9 cellular contexts compared by ENCODE assay signal in the genomic region with DNA sequence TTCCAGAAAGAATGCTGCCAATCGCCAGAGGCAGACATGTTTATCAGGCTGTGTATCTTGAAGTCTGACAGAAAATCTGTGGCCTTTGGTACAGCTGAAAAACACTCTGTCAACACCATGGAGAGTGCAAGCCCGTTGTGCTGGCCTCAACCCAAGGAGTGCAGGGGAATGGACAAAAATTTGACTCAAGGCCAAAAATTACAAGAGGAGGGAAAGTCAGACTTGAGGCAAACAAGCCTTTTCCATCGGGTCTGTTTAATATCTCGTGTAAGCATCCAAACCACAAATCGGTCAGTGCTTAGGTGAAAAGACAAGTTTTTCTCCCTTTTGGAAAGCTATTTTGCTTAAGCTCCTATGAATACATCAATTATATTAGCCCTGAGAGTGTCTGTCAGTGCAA.
A peak's percentile ranks its signal among the peaks of the same experiment; 100 is the strongest.
DNase-seq lines count a peak whose midpoint lies in the region; ATAC-seq and TF ChIP-seq lines count a peak whose summit lies in the region.
"Had no signal": no experiment of that assay in that cellular context is flagged by ENCODE, and none has a peak within 500 bp of the region (broad histone marks: within the 10 kb centered on the region; RNA-seq: fewer than 3 reads in every experiment).

No MANE protein-coding gene starts in this region.

- H3K4me3 ChIP-seq in SJSA1 (no peak overlapping the region), prostate gland (no peak overlapping the region), Caco-2 (ENCODE audit: low read depth, low read length) (no peak overlapping the region)

- DNase-seq in Caki2 (ENCODE audit: low read depth): peak; percentile 83
- peak; percentile 82 to 86 for DNase-seq in SJSA1 (ENCODE audit: low read depth in 1 of 2, low spot score in 2 of 2)
- peak; percentile 86 for DNase-seq in fibroblast of the conjunctiva (ENCODE audit: low read depth)
- peak; percentile 58 for DNase-seq in prostate gland (ENCODE audit: low spot score)
- DNase-seq in Caco-2: no peak
- DNase-seq in Kasumi-1 (lab: John Stamatoyannopoulos, UW): no peak
- DNase-seq in GM13976 (ENCODE audit: low spot score): no peak
- DNase-seq: activated CD4-positive, alpha-beta T cell treated with anti-CD3 and anti-CD28 coated beads, Interleukin-2, amount 50 U/mL, for 1 hour had no signal

- no peak for ATAC-seq in HG03571 (IDR thresholded peaks at IDR 0.05; ENCODE audit: unreplicated experiment)

- H3K36me3 ChIP-seq in SJSA1: no peaks in the 10 kb centered on the region
- no peaks in the 10 kb centered on the region for H3K36me3 ChIP-seq in prostate gland
- no peaks in the 10 kb centered on the region for H3K36me3 ChIP-seq in Caco-2 (ENCODE audit: control insufficient read depth, insufficient read depth, low read length)

- peaks cover 4% of the 10 kb centered on the region for H3K36me3 Mint-ChIP-seq in Caco-2 (ENCODE audit: insufficient read depth, unreplicated experiment)

- POLR2A ChIA-PET in Caco-2 (lab: Charles Lee): no interaction called here

- TF ChIP-seq POLR2A in prostate gland (IDR thresholded peaks at IDR 0.05): no peak

- H3K27ac ChIP-seq in SJSA1: peak overlapping the region; percentile 95
- peak overlapping the region in 1 of 2 donors; percentile 15 for H3K27ac ChIP-seq in prostate gland

- intact Hi-C loops in prostate gland (cut with DNase I): loop anchor here (5.0 to 10.0 kb wide), 3 partner anchors 54 to 179 kb away; no protein-coding TSS in a partner anchor
- intact Hi-C loops in Caco-2 (cut with micrococcal nuclease; ENCODE audit: unreplicated experiment): loop anchor here (10.0 kb wide), 1 partner anchor 182 kb away; no protein-coding TSS in a partner anchor

- WGBS in prostate gland: 19% methylated on average over 5 of the region's 5 CpGs

- TF ChIP-seq CTCF in prostate gland (IDR thresholded peaks at IDR 0.05) (no peak), Caco-2 (IDR thresholded peaks at IDR 0.05; ENCODE audit: insufficient read depth in 1 of 2, low read depth in 1 of 2, low read length in 1 of 2, severe bottlenecking in 1 of 2, unreplicated experiment in 1 of 2) (no peak), GM13976 (IDR thresholded peaks at IDR 0.05; ENCODE audit: borderline replicate concordance, control extremely low read depth, extremely low read depth, insufficient read depth, missing control alignments) (no peak)

- peaks cover 28% of the 10 kb centered on the region for H3K4me1 Mint-ChIP-seq in Caco-2 (ENCODE audit: low read depth, unreplicated experiment)

- H3K27me3 ChIP-seq in SJSA1 (replicated peaks): no peaks in the 10 kb centered on the region
- no peaks in the 10 kb centered on the region for H3K27me3 ChIP-seq in prostate gland (replicated peaks; ENCODE audit: insufficient read depth)
- H3K27me3 ChIP-seq in Caco-2 (replicated peaks; ENCODE audit: control insufficient read depth, insufficient read depth, low read length): no peaks in the 10 kb centered on the region

- H3K9me3 ChIP-seq in SJSA1 (replicated peaks): no peaks in the 10 kb centered on the region
- H3K9me3 ChIP-seq in prostate gland: no peaks in the 10 kb centered on the region
- H3K9me3 ChIP-seq in Caco-2: no peaks in the 10 kb centered on the region

- H3K27me3 Mint-ChIP-seq in Caco-2 (ENCODE audit: insufficient read depth, unreplicated experiment): peaks cover 5% of the 10 kb centered on the region

- no peak overlapping the region for H3K27ac Mint-ChIP-seq in Caco-2 (ENCODE audit: unreplicated experiment)

- H3K4me3 Mint-ChIP-seq in Caco-2 (ENCODE audit: unreplicated experiment): no peak overlapping the region

- no peaks in the 10 kb centered on the region for H3K9me3 Mint-ChIP-seq in Caco-2 (ENCODE audit: unreplicated experiment)

- in situ Hi-C loops in Caki2 (cut with HindIII; ENCODE audit: low pct_unique_long_range_greater_than_20kb, low sequenced_read_pairs): loop anchor here (25.0 kb wide), 1 partner anchor 459 kb away; no protein-coding TSS in a partner anchor
- in situ Hi-C loops in GM13976 (cut with MboI; ENCODE audit: low sequenced_read_pairs, unreplicated experiment): loop anchor here (25.0 kb wide), 1 partner anchor 459 kb away; no protein-coding TSS in a partner anchor

- CTCF ChIA-PET in Caco-2 (lab: Charles Lee): no interaction called here

- BruUV-seq in Caco-2 (replicated peaks; lab: Mats Ljungman, UMichigan): no TSS peak

- peaks cover 95% of the 10 kb centered on the region for H3K4me1 ChIP-seq in SJSA1 (replicated peaks)
- H3K4me1 ChIP-seq in prostate gland (replicated peaks): peaks cover under 1% of the 10 kb centered on the region
- H3K4me1 ChIP-seq in Caco-2: peaks cover 24% of the 10 kb centered on the region

Comparison
In these comparisons a context has a peak if more than half of its experiments do, and no peak if none do; other contexts are left out.
1. DNase-seq: peak in Caki2 (single experiment), SJSA1 (2 of 2), fibroblast of the conjunctiva (single experiment) and prostate gland (single experiment); none in Caco-2 (0 of 2), Kasumi-1 (0 of 2) and GM13976 (single experiment).